Comparison of ENCODE assay signal across 24 cellular contexts in the genomic region with DNA sequence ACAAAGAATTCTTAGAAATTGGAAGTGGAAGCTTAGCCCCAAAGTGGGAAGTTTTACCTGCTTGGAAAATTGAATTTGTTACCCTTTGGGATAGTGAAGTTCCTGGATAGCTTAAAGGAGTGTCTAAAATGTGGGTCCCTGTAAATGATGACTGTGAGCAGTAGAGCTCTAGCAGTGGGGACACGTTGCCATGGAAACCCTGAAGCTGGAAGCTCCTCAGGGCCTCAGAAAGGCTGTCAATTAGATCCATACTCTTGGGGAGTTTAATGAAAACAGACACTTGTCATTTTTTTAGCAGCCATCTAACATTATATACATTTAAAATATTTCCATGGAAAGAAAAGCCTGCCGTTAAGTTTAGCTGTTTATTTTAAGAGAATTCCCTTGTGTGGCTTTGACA.
"Had no signal": no experiment of that assay in that cellular context is flagged by ENCODE, and none has a peak within 500 bp of the region (broad histone marks: within the 10 kb centered on the region; RNA-seq: fewer than 3 reads in every experiment).

No MANE protein-coding gene starts in this region.

- H3K27me3 ChIP-seq: adrenal gland had no signal

- H3K27me3 Mint-ChIP-seq: activated B cell treated with CpG ODN at 0.5 μM for 24 hours; activated CD4-positive, alpha-beta T cell treated with anti-CD3 and anti-CD28 coated beads, Interleukin-2, amount 10 ng/mL, durations not matched to agents 24 days and 14 days; activated naive CD8-positive, alpha-beta T cell treated with anti-CD3 and anti-CD28 coated beads, Interleukin-2, amount 10 ng/mL, durations not matched to agents 7 days and 5 days had no signal

- H3K36me3 ChIP-seq: adrenal gland had no signal

- H3K9me3 Mint-ChIP-seq: activated B cell treated with CpG ODN at 0.5 μM for 24 hours; activated CD4-positive, alpha-beta memory T cell treated with anti-CD3 and anti-CD28 coated beads for 36 hours; activated CD4-positive, alpha-beta T cell treated with anti-CD3 and anti-CD28 coated beads, Interleukin-2, amount 10 ng/mL, durations not matched to agents 24 days and 14 days; activated naive CD8-positive, alpha-beta T cell treated with anti-CD3 and anti-CD28 coated beads, Interleukin-2, amount 10 ng/mL, durations not matched to agents 7 days and 5 days; activated T-helper 2 cell treated with anti-CD3 and anti-CD28 coated beads, Interferon-gamma antibody, Interleukin-2, Interleukin-4, amounts not matched to agents 10 μg/mL and 5 μg/mL and 100 μg/mL, durations not matched to agents 14 hours and 24 hours and 36 hours; T-cell had no signal

- H3K4me1 Mint-ChIP-seq: activated B cell treated with CpG ODN at 0.5 μM for 24 hours; activated CD4-positive, alpha-beta T cell treated with anti-CD3 and anti-CD28 coated beads, Interleukin-2, amount 10 ng/mL, durations not matched to agents 24 days and 14 days; activated naive CD8-positive, alpha-beta T cell treated with anti-CD3 and anti-CD28 coated beads, Interleukin-2, amount 10 ng/mL, durations not matched to agents 7 days and 5 days; IgD-negative memory B cell; T-cell had no signal

- DNase-seq: activated B cell treated with CpG ODN at 0.5 μM for 24 hours; activated CD4-positive, alpha-beta memory T cell treated with anti-CD3 and anti-CD28 coated beads for 36 hours; activated CD4-positive, alpha-beta T cell treated with anti-CD3 and anti-CD28 coated beads for 1 hour; activated CD4-positive, alpha-beta T cell treated with anti-CD3 and anti-CD28 coated beads, Interleukin-2, amount 10 ng/mL, durations not matched to agents 24 days and 14 days; activated CD8-positive, alpha-beta memory T cell treated with anti-CD3 and anti-CD28 coated beads for 24 hours; activated gamma-delta T cell treated with Interleukin-2 at 50 U/mL for 16 hours; activated naive CD4-positive, alpha-beta T cell treated with anti-CD3 and anti-CD28 coated beads, Interleukin-2, amount 50 U/mL, for 16 hours; activated naive CD8-positive, alpha-beta T cell treated with anti-CD3 and anti-CD28 coated beads, Interleukin-2, amount 10 ng/mL, durations not matched to agents 7 days and 5 days; activated T-cell treated with anti-CD3 and anti-CD28 coated beads, Interleukin-2, amount 50 U/mL, for 72 hours; adrenal gland; cerebellar nuclear complex; NCI-H1092; NCI-H1694; NCI-H2029; NCI-H226; NCI-H526 treated with DMSO at 0.1 percent for 48 hours; SIG-M5; T-cell; T-helper 2 cell; T1000 had no signal

- H3K4me1 ChIP-seq: adrenal gland had no signal

- H3K36me3 Mint-ChIP-seq: activated CD4-positive, alpha-beta memory T cell treated with anti-CD3 and anti-CD28 coated beads for 36 hours; activated naive CD8-positive, alpha-beta T cell treated with anti-CD3 and anti-CD28 coated beads, Interleukin-2, amount 10 ng/mL, durations not matched to agents 7 days and 5 days; IgD-negative memory B cell; T-cell had no signal

- H3K27ac Mint-ChIP-seq: activated B cell treated with CpG ODN at 0.5 μM for 24 hours; activated CD4-positive, alpha-beta memory T cell treated with anti-CD3 and anti-CD28 coated beads for 36 hours; activated CD4-positive, alpha-beta T cell treated with anti-CD3 and anti-CD28 coated beads, Interleukin-2, amount 10 ng/mL, durations not matched to agents 24 days and 14 days; activated naive CD8-positive, alpha-beta T cell treated with anti-CD3 and anti-CD28 coated beads, Interleukin-2, amount 10 ng/mL, durations not matched to agents 7 days and 5 days; activated T-cell treated with anti-CD3 and anti-CD28 coated beads, Interleukin-2, amount 50 U/mL, for 72 hours; activated T-helper 2 cell treated with anti-CD3 and anti-CD28 coated beads, Interferon-gamma antibody, Interleukin-2, Interleukin-4, amounts not matched to agents 10 μg/mL and 5 μg/mL and 100 μg/mL, durations not matched to agents 14 hours and 24 hours and 36 hours; IgD-negative memory B cell; T-cell had no signal

- H3K4me3 Mint-ChIP-seq: activated B cell treated with CpG ODN at 0.5 μM for 24 hours; activated CD4-positive, alpha-beta memory T cell treated with anti-CD3 and anti-CD28 coated beads for 36 hours; activated CD4-positive, alpha-beta T cell treated with anti-CD3 and anti-CD28 coated beads, Interleukin-2, amount 10 ng/mL, durations not matched to agents 24 days and 14 days; activated naive CD8-positive, alpha-beta T cell treated with anti-CD3 and anti-CD28 coated beads, Interleukin-2, amount 10 ng/mL, durations not matched to agents 7 days and 5 days; activated T-cell treated with anti-CD3 and anti-CD28 coated beads, Interleukin-2, amount 50 U/mL, for 72 hours; IgD-negative memory B cell; T-cell had no signal

- H3K4me3 ChIP-seq: adrenal gland, SK-N-MC had no signal

- H3K9me3 ChIP-seq: adrenal gland had no signal

- H3K27ac ChIP-seq: adrenal gland, KMS-11, SK-N-MC had no signal
